Comparison of ENCODE assay signal across 13 cellular contexts in genomic region chr7:107938448-107939250, GRCh38. TPM values are rescaled to one million over a fixed set of nuclear protein-coding genes. Genes with fewer than 3 reads are reported as not detected.
DNase-seq lines count a peak whose midpoint lies in the region; ATAC-seq, FAIRE-seq and TF ChIP-seq lines count a peak whose summit lies in the region.
"Had no signal": no experiment of that assay in that cellular context is flagged by ENCODE, and none has a peak within 500 bp of the region (broad histone marks: within the 10 kb centered on the region; RNA-seq: fewer than 3 reads in every experiment).

No MANE protein-coding gene starts in this region.

- peak; percentile 48 for DNase-seq in astrocyte (ENCODE audit: low read depth)
- DNase-seq in glutamatergic neuron = no peak
- peak; percentile 59 to 70 for DNase-seq in trophoblast cell
- DNase-seq in NCI-H2081 (lab: John Stamatoyannopoulos, UW) = no peak
- no peak for DNase-seq in DMS114 treated with DMSO at 0.1 percent for 48 hours (lab: John Stamatoyannopoulos, UW; ENCODE audit: unreplicated experiment)
- DNase-seq: activated CD4-positive, alpha-beta memory T cell treated with anti-CD3 and anti-CD28 coated beads, Interleukin-2, amount 10 ng/mL, durations not matched to agents 7 days and 5 days; activated naive CD8-positive, alpha-beta T cell treated with anti-CD3 and anti-CD28 coated beads for 36 hours; SW 1271 had no signal

- FAIRE-seq in astrocyte (lab: Jason Lieb, UNC) = no peak
- FAIRE-seq: H1 had no signal

- H2BK5ac ChIP-seq in trophoblast cell (ENCODE audit: low read depth, low read length, poor library complexity) = no peak overlapping the region

- H3K4me1 Mint-ChIP-seq in astrocyte (ENCODE audit: low read depth, unreplicated experiment) (peaks cover 50% of the 10 kb centered on the region), glutamatergic neuron (ENCODE audit: low read depth, unreplicated experiment) (peaks cover 3% of the 10 kb centered on the region)
- H3K4me1 Mint-ChIP-seq: activated CD4-positive, alpha-beta memory T cell treated with anti-CD3 and anti-CD28 coated beads, Interleukin-2, amount 10 ng/mL, durations not matched to agents 7 days and 5 days; stimulated activated effector memory CD8-positive, alpha-beta T cell treated with anti-CD3 and anti-CD28 coated beads, Interleukin-12 subunit alpha, Interleukin-12 subunit beta, amount 100 ng/mL, for 72 hours had no signal

- H3K9ac ChIP-seq in astrocyte (ENCODE audit: low read length) (peak overlapping the region; percentile 56), trophoblast cell (ENCODE audit: low read length) (peak overlapping the region; percentile 31)

- no peak overlapping the region for H4K8ac ChIP-seq in trophoblast cell (ENCODE audit: low read depth, low read length)

- TF ChIP-seq CTCF in astrocyte (IDR thresholded peaks at IDR 0.05; ENCODE audit: insufficient read depth, low read depth, low read length) (no peak), glutamatergic neuron (IDR thresholded peaks at IDR 0.05; ENCODE audit: partially characterized antibody, unreplicated experiment) (no peak)

- no peak overlapping the region for H3K23ac ChIP-seq in trophoblast cell (ENCODE audit: low read length)

- H3K27ac Mint-ChIP-seq in astrocyte (ENCODE audit: unreplicated experiment) = no peak overlapping the region
- H3K27ac Mint-ChIP-seq in glutamatergic neuron (ENCODE audit: unreplicated experiment) = peak overlapping the region; percentile 12
- H3K27ac Mint-ChIP-seq: activated CD4-positive, alpha-beta memory T cell treated with anti-CD3 and anti-CD28 coated beads, Interleukin-2, amount 10 ng/mL, durations not matched to agents 7 days and 5 days; activated naive CD8-positive, alpha-beta T cell treated with anti-CD3 and anti-CD28 coated beads for 36 hours; stimulated activated effector memory CD8-positive, alpha-beta T cell treated with anti-CD3 and anti-CD28 coated beads, Interleukin-12 subunit alpha, Interleukin-12 subunit beta, amount 100 ng/mL, for 72 hours had no signal

- H3K79me2 ChIP-seq in ACC112 (ENCODE audit: control insufficient read depth, insufficient read depth, low read length, unreplicated experiment) (no peaks in the 10 kb centered on the region), astrocyte (ENCODE audit: insufficient read depth, low read length) (peaks cover 37% of the 10 kb centered on the region), trophoblast cell (ENCODE audit: control insufficient read depth, insufficient read depth, low read length, poor library complexity) (peaks cover 2% of the 10 kb centered on the region)

- H3K27me3 Mint-ChIP-seq in astrocyte (ENCODE audit: low read depth, unreplicated experiment) (no peaks in the 10 kb centered on the region), glutamatergic neuron (ENCODE audit: unreplicated experiment) (peaks cover 3% of the 10 kb centered on the region)
- H3K27me3 Mint-ChIP-seq: activated CD4-positive, alpha-beta memory T cell treated with anti-CD3 and anti-CD28 coated beads, Interleukin-2, amount 10 ng/mL, durations not matched to agents 7 days and 5 days; activated naive CD8-positive, alpha-beta T cell treated with anti-CD3 and anti-CD28 coated beads for 36 hours had no signal

- H3K36me3 ChIP-seq in ACC112 (ENCODE audit: insufficient read depth, low read length) (peaks cover 54% of the 10 kb centered on the region), astrocyte (ENCODE audit: insufficient read depth, low read length) (peaks cover 63% of the 10 kb centered on the region), trophoblast cell (ENCODE audit: control insufficient read depth in 1 of 2, insufficient read depth in 2 of 2, low read length in 2 of 2) (peaks cover 28 to 57% of the 10 kb centered on the region in 2 experiments)

- no peaks in the 10 kb centered on the region for H3K9me3 Mint-ChIP-seq in astrocyte (ENCODE audit: unreplicated experiment)
- peaks cover 2% of the 10 kb centered on the region for H3K9me3 Mint-ChIP-seq in glutamatergic neuron (ENCODE audit: unreplicated experiment)
- H3K9me3 Mint-ChIP-seq: activated CD4-positive, alpha-beta memory T cell treated with anti-CD3 and anti-CD28 coated beads, Interleukin-2, amount 10 ng/mL, durations not matched to agents 7 days and 5 days; activated naive CD8-positive, alpha-beta T cell treated with anti-CD3 and anti-CD28 coated beads for 36 hours; stimulated activated effector memory CD8-positive, alpha-beta T cell treated with anti-CD3 and anti-CD28 coated beads, Interleukin-12 subunit alpha, Interleukin-12 subunit beta, amount 100 ng/mL, for 72 hours had no signal

- no peak for ATAC-seq in GM21423 (IDR thresholded peaks at IDR 0.05; ENCODE audit: unreplicated experiment)
- ATAC-seq in HG02840 (IDR thresholded peaks at IDR 0.05; ENCODE audit: low FRiP score, unreplicated experiment) = no peak
- ATAC-seq: stimulated activated effector memory CD8-positive, alpha-beta T cell treated with anti-CD3 and anti-CD28 coated beads, Interleukin-12 subunit alpha, Interleukin-12 subunit beta, amount 100 ng/mL, for 72 hours had no signal

- peaks cover 70% of the 10 kb centered on the region for H3K4me1 ChIP-seq in ACC112 (ENCODE audit: control insufficient read depth, insufficient read depth, low read length, unreplicated experiment)
- peaks cover 56% of the 10 kb centered on the region for H3K4me1 ChIP-seq in astrocyte (ENCODE audit: insufficient read depth, low read length)
- H3K4me1 ChIP-seq in trophoblast cell (ENCODE audit: control insufficient read depth in 1 of 2, insufficient read depth in 2 of 2, low read length in 2 of 2) = peaks cover 2 to 7% of the 10 kb centered on the region in 2 experiments

- H4K20me1 ChIP-seq in astrocyte (ENCODE audit: insufficient read depth, low read length) = peaks cover 9% of the 10 kb centered on the region

- no peak overlapping the region for H3K4me3 ChIP-seq in ACC112 (ENCODE audit: low read depth, low read length)
- peak overlapping the region; percentile 3 for H3K4me3 ChIP-seq in astrocyte (ENCODE audit: insufficient read depth, low read depth, low read length)
- H3K4me3 ChIP-seq in trophoblast cell (ENCODE audit: low read depth, low read length) = no peak overlapping the region

- H3K27me3 ChIP-seq in ACC112 (ENCODE audit: insufficient read depth, low read length) (no peaks in the 10 kb centered on the region), astrocyte (ENCODE audit: insufficient read depth, low read length) (no peaks in the 10 kb centered on the region), trophoblast cell (ENCODE audit: insufficient read depth, low read length) (no peaks in the 10 kb centered on the region)

- H4K12ac ChIP-seq in trophoblast cell (ENCODE audit: low read depth, low read length) = no peak overlapping the region

- no peak overlapping the region for H4K91ac ChIP-seq in trophoblast cell (ENCODE audit: low read depth, low read length)

- H3K36me3 Mint-ChIP-seq in astrocyte (ENCODE audit: low read depth, unreplicated experiment) (peaks cover 38% of the 10 kb centered on the region), glutamatergic neuron (ENCODE audit: unreplicated experiment) (peaks cover 3% of the 10 kb centered on the region)
- H3K36me3 Mint-ChIP-seq: activated naive CD8-positive, alpha-beta T cell treated with anti-CD3 and anti-CD28 coated beads for 36 hours; stimulated activated effector memory CD8-positive, alpha-beta T cell treated with anti-CD3 and anti-CD28 coated beads, Interleukin-12 subunit alpha, Interleukin-12 subunit beta, amount 100 ng/mL, for 72 hours had no signal

- H3K27ac ChIP-seq in ACC112 (ENCODE audit: low read depth, low read length) (peak overlapping the region; percentile 82), astrocyte (ENCODE audit: low read depth, low read length) (peak overlapping the region; percentile 95), trophoblast cell (ENCODE audit: low read depth, low read length) (no peak overlapping the region)

- H3K4me3 Mint-ChIP-seq in astrocyte (ENCODE audit: unreplicated experiment) (no peak overlapping the region), glutamatergic neuron (ENCODE audit: unreplicated experiment) (no peak overlapping the region)
- H3K4me3 Mint-ChIP-seq: activated CD4-positive, alpha-beta memory T cell treated with anti-CD3 and anti-CD28 coated beads, Interleukin-2, amount 10 ng/mL, durations not matched to agents 7 days and 5 days; activated naive CD8-positive, alpha-beta T cell treated with anti-CD3 and anti-CD28 coated beads for 36 hours; stimulated activated effector memory CD8-positive, alpha-beta T cell treated with anti-CD3 and anti-CD28 coated beads, Interleukin-12 subunit alpha, Interleukin-12 subunit beta, amount 100 ng/mL, for 72 hours had no signal

- H3K4me2 ChIP-seq in astrocyte (ENCODE audit: low read length) (peak overlapping the region; percentile 57), trophoblast cell (ENCODE audit: low read length) (no peak overlapping the region)

- H3K18ac ChIP-seq in trophoblast cell (ENCODE audit: low read length) = no peak overlapping the region

- no peak overlapping the region for H2AK5ac ChIP-seq in trophoblast cell (ENCODE audit: low read length)

- no peak overlapping the region for H3K14ac ChIP-seq in trophoblast cell (ENCODE audit: low read length)

- no peaks in the 10 kb centered on the region for H3K9me3 ChIP-seq in astrocyte (ENCODE audit: insufficient read depth, low read depth, low read length)
- no peaks in the 10 kb centered on the region for H3K9me3 ChIP-seq in trophoblast cell (ENCODE audit: insufficient read depth, low read depth, low read length)

- no peak overlapping the region for H2AFZ ChIP-seq in ACC112 (ENCODE audit: low read length, unreplicated experiment)
- H2AFZ ChIP-seq in astrocyte (ENCODE audit: low read depth, low read length) = no peak overlapping the region
- H2AFZ ChIP-seq in trophoblast cell (ENCODE audit: insufficient read depth, low read length, poor library complexity) = no peak overlapping the region

- H3K79me1 ChIP-seq in trophoblast cell (ENCODE audit: low read length) = peaks cover 3% of the 10 kb centered on the region

- no peak overlapping the region for H2BK12ac ChIP-seq in trophoblast cell (ENCODE audit: low read length)

- H3K4ac ChIP-seq in trophoblast cell (ENCODE audit: low read depth, low read length) = no peak overlapping the region

- WGBS in trophoblast cell (ENCODE audit: extremely low coverage, insufficient coverage, insufficient read length) = no CpG with 5 or more reads among the region's 6 CpGs

- H2BK120ac ChIP-seq in trophoblast cell (ENCODE audit: insufficient read depth, low read length, poor library complexity) = no peak overlapping the region

RNA-seq across cellular contexts. Expression of gene DLD, which starts 47.7 kb away (rescaled TPM):
- total RNA-seq in astrocyte (73.1 and 73.3 TPM in 2 replicates), glutamatergic neuron (ENCODE audit: unreplicated experiment) (75.9 TPM)
- 93.2 and 100 TPM in 2 replicates for polyA plus RNA-seq in trophoblast cell (2013)

Comparison
In these comparisons a context has a peak if more than half of its experiments do, and no peak if none do; other contexts are left out.
1. DNase-seq: peak in astrocyte (single experiment) and trophoblast cell (2 of 2); none in glutamatergic neuron (single experiment), NCI-H2081 (0 of 2) and DMS114 treated with DMSO at 0.1 percent for 48 hours (single experiment).